ENCODE assay signal across 8 cellular contexts in genomic region chr17:3893003-3893719, GRCh38. TPM values are rescaled to one million over a fixed set of nuclear protein-coding genes. Genes with fewer than 3 reads are reported as not detected.
A peak's percentile ranks its signal among the peaks of the same experiment; 100 is the strongest.
DNase-seq lines count a peak whose midpoint lies in the region; ATAC-seq and TF ChIP-seq lines count a peak whose summit lies in the region.

CAMKK1 (minus strand) TSS chr17:3893053; CDS start chr17:3885687, 7,366 bp downstream.

- CTCF ChIA-PET in AG04449 (lab: Yijun Ruan, JAX): interaction anchor here (0.6 to 2.7 kb wide), 7 partner anchors 9 to 47 kb away, joined by 3 to 28 read pairs (median 4); partner anchors contain the start of gene NCBP3

- POLR2A ChIA-PET in AG04449 (lab: Yijun Ruan, JAX): no interaction called here

- no peaks in the 10 kb centered on the region for H3K27me3 ChIP-seq in layer of hippocampus (ENCODE audit: control insufficient read depth, insufficient read depth, low read length)

- ATAC-seq in GM18861 (IDR thresholded peaks at IDR 0.05; ENCODE audit: unreplicated experiment) (peak; percentile 62), HG03095 (IDR thresholded peaks at IDR 0.05; ENCODE audit: unreplicated experiment) (peak; percentile 79)

- DNase-seq in AG04449 (ENCODE audit: low read depth, low spot score): no peak
- DNase-seq in NCI-H226: peak; percentile 82
- DNase-seq in activated CD4-positive, alpha-beta T cell treated with anti-CD3 and anti-CD28 coated beads for 1 hour: peak; percentile 79
- DNase-seq in cerebellum (ENCODE audit: low spot score): peak; percentile 97
- DNase-seq in stimulated activated CD4-positive, alpha-beta T cell treated with anti-CD3 and anti-CD28 coated beads, Interleukin-1b, Interleukin-23, amount 100 ng/mL, for 24 hours (ENCODE audit: low read depth in 4 of 4, low spot score in 1 of 4): peak; percentile 60 to 90 (median 74)

- peak within 1 kb of the TSS; percentile 63 for H3K27ac ChIP-seq in layer of hippocampus (ENCODE audit: low read depth, low read length)

- peak within 1 kb of the TSS; percentile 70 for H3K4me3 ChIP-seq in AG04449 (ENCODE audit: low read depth, low read length)

- no peak for TF ChIP-seq CTCF in AG04449 (IDR thresholded peaks at IDR 0.05; ENCODE audit: insufficient read depth, low read length, missing control alignments)

RNA-seq across cellular contexts. Expression of gene CAMKK1, which starts in this region (rescaled TPM):
- total RNA-seq in cerebellum: 11.8 TPM
